In the genomic region with DNA sequence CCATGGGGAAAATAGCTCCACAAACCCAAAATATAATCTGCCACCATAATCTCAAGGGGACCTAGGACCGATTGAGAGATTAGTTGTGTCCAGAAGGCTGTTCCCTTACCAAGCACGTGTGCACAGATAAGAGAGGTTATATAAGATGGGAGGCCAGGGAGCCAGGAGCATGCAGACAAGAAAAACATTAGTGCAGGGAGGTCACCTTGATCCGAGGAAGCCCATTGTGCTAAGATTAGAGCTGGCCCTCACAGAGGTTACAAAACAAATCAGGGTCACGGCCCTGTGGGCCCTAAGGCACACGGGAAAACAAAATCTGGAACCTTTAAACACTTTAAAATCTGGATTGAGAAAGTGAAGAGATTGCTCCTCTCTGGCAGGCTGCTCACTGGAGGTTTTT, we compare ENCODE assay signal across 25 cellular contexts. TPM values are rescaled to one million over a fixed set of nuclear protein-coding genes. Genes with fewer than 3 reads are reported as not detected.
DNase-seq lines count a peak whose midpoint lies in the region; ATAC-seq and TF ChIP-seq lines count a peak whose summit lies in the region.
"Had no signal": no experiment of that assay in that cellular context is flagged by ENCODE, and none has a peak within 500 bp of the region (broad histone marks: within the 10 kb centered on the region; RNA-seq: fewer than 3 reads in every experiment).

No MANE protein-coding gene starts in this region.

- H3K79me2 ChIP-seq in OCI-LY1 (ENCODE audit: insufficient read depth, low read length) (no peaks in the 10 kb centered on the region), neural progenitor cell (ENCODE audit: low read depth) (no peaks in the 10 kb centered on the region)

- H3K36me3 Mint-ChIP-seq in CD4-positive, alpha-beta memory T cell: peaks cover 0 to 3% of the 10 kb centered on the region in 2 donors
- no peaks in the 10 kb centered on the region for H3K36me3 Mint-ChIP-seq in neural progenitor cell

- H3K4me1 ChIP-seq in CD4-positive, alpha-beta memory T cell (ENCODE audit: insufficient read depth, low read length): peaks cover 80% of the 10 kb centered on the region
- H3K4me1 ChIP-seq in OCI-LY1 (ENCODE audit: insufficient read depth, low read length, severe bottlenecking): peaks cover 100% of the 10 kb centered on the region
- peaks cover 11% of the 10 kb centered on the region for H3K4me1 ChIP-seq in neural progenitor cell

- no peak overlapping the region for H3K4me3 ChIP-seq in CD4-positive, alpha-beta memory T cell (ENCODE audit: low read length in 2 of 2)
- H3K4me3 ChIP-seq in OCI-LY1 (ENCODE audit: low read depth, low read length, poor library complexity, severe bottlenecking) (no peak overlapping the region), fibroblast of the aortic adventitia (ENCODE audit: low read depth, low read length) (no peak overlapping the region), neural progenitor cell (no peak overlapping the region)
- H3K4me3 ChIP-seq: BLaER1 treated with 17β-estradiol and CSF1 and Interleukin-3, amounts not matched to agents 10 nM and 100 nM; Peyer's patch; SJSA1; thyroid gland had no signal

- H3K36me3 ChIP-seq in CD4-positive, alpha-beta memory T cell (ENCODE audit: insufficient read depth, low read length): no peaks in the 10 kb centered on the region
- H3K36me3 ChIP-seq in OCI-LY1 (ENCODE audit: insufficient read depth, low read length) (no peaks in the 10 kb centered on the region), neural progenitor cell (no peaks in the 10 kb centered on the region)
- H3K36me3 ChIP-seq: BLaER1 treated with 17β-estradiol and CSF1 and Interleukin-3, amounts not matched to agents 10 nM and 100 nM; brain microvascular endothelial cell; Peyer's patch; SJSA1; thyroid gland had no signal

- TF ChIP-seq CTCF in OCI-LY1 (IDR thresholded peaks at IDR 0.05; ENCODE audit: low read length) (no peak), fibroblast of the aortic adventitia (IDR thresholded peaks at IDR 0.05; ENCODE audit: insufficient read depth, low read length) (no peak), neural progenitor cell (IDR thresholded peaks at IDR 0.05) (no peak)

- no peaks in the 10 kb centered on the region for H3K27me3 ChIP-seq in CD4-positive, alpha-beta memory T cell (ENCODE audit: insufficient read depth, low read length)
- H3K27me3 ChIP-seq in OCI-LY1 (ENCODE audit: insufficient read depth, low read length) (no peaks in the 10 kb centered on the region), neural progenitor cell (no peaks in the 10 kb centered on the region)
- H3K27me3 ChIP-seq: BLaER1 treated with 17β-estradiol and CSF1 and Interleukin-3, amounts not matched to agents 10 nM and 100 nM; brain microvascular endothelial cell; Peyer's patch; SJSA1; thyroid gland had no signal

- no peaks in the 10 kb centered on the region for H4K20me1 ChIP-seq in OCI-LY1 (ENCODE audit: insufficient read depth, low read length)
- no peaks in the 10 kb centered on the region for H4K20me1 ChIP-seq in neural progenitor cell (ENCODE audit: low read depth)
- H4K20me1 ChIP-seq: BLaER1 treated with 17β-estradiol and CSF1 and Interleukin-3, amounts not matched to agents 10 nM and 100 nM had no signal

- DNase-seq in CD4-positive, alpha-beta memory T cell: no peak
- DNase-seq in fibroblast of the aortic adventitia (ENCODE audit: low read depth) (peak; percentile 4), neural progenitor cell (ENCODE audit: low spot score) (peak; percentile 35), OCI-M1 (lab: John Stamatoyannopoulos, UW) (no peak), hypothalamus (lab: John Stamatoyannopoulos, UW) (no peak)
- no peak for DNase-seq in activated T-cell treated with anti-CD3 and anti-CD28 coated beads, Interleukin-2, amount 50 U/mL, for 48 hours
- DNase-seq: activated effector memory CD4-positive, alpha-beta T cell treated with anti-CD3 and anti-CD28 coated beads, Interleukin-2, amount 50 U/mL, for 16 hours; brain microvascular endothelial cell; effector memory CD4-positive, alpha-beta T cell; NCI-H1092; NCI-H187; NCI-H2171 treated with DMSO at 0.1 percent for 48 hours; NCI-H524; occipital lobe; Peyer's patch; stimulated activated CD4-positive, alpha-beta T cell treated with anti-CD3 and anti-CD28 coated beads, Interleukin-2, amount 100 ng/mL, for 48 hours; stimulated activated naive B cell treated with anti-CD40 and anti-IgM and Interleukin-4, amounts not matched to agents 10 μg/mL and 1 μg/mL and 100 μg/mL, for 72 hours; T-helper 2 cell had no signal

- H3K4me3 Mint-ChIP-seq in CD4-positive, alpha-beta memory T cell: peak overlapping the region in 1 of 8 donors; percentile 20
- H3K4me3 Mint-ChIP-seq in neural progenitor cell: no peak overlapping the region
- H3K4me3 Mint-ChIP-seq: stimulated activated naive B cell treated with anti-CD40 and anti-IgM and Interleukin-4, amounts not matched to agents 10 μg/mL and 1 μg/mL and 100 μg/mL, for 72 hours had no signal

- POLR2A ChIA-PET in CD4-positive, alpha-beta memory T cell (lab: Charles Lee; ENCODE audit: partially characterized antibody): interaction anchor here (0.6 to 7.7 kb wide), 6 partner anchors 21 to 98 kb away, joined by 3 to 130 read pairs (median 3); no protein-coding TSS in a partner anchor

- H2AFZ ChIP-seq in OCI-LY1 (ENCODE audit: low read length) (no peak overlapping the region), neural progenitor cell (replicated peaks) (no peak overlapping the region)

- H3K4me2 ChIP-seq in OCI-LY1 (ENCODE audit: low read length): no peak overlapping the region; the same call in 1 of the 2 replicates
- H3K4me2 ChIP-seq in neural progenitor cell: peak overlapping the region; percentile 34
- H3K4me2 ChIP-seq: BLaER1 treated with 17β-estradiol and CSF1 and Interleukin-3, amounts not matched to agents 10 nM and 100 nM had no signal

- no peaks in the 10 kb centered on the region for H3K9me3 ChIP-seq in CD4-positive, alpha-beta memory T cell (ENCODE audit: control insufficient read depth in 1 of 2, low read length in 2 of 2)
- no peaks in the 10 kb centered on the region for H3K9me3 ChIP-seq in OCI-LY1 (ENCODE audit: low read length)
- no peaks in the 10 kb centered on the region for H3K9me3 ChIP-seq in neural progenitor cell (ENCODE audit: low read depth)
- H3K9me3 ChIP-seq: Peyer's patch, SJSA1, thyroid gland had no signal

- H3F3A ChIP-seq in OCI-LY1 (ENCODE audit: insufficient read depth, low read length): no peaks in the 10 kb centered on the region
- no peaks in the 10 kb centered on the region for H3F3A ChIP-seq in neural progenitor cell (ENCODE audit: low read depth)

- H3K27me3 Mint-ChIP-seq in CD4-positive, alpha-beta memory T cell: no peaks in the 10 kb centered on the region
- peaks cover 17% of the 10 kb centered on the region for H3K27me3 Mint-ChIP-seq in neural progenitor cell (ENCODE audit: insufficient read depth, low read depth)

- peaks cover 0 to 3% (median 0%) of the 10 kb centered on the region in 8 donors for H3K9me3 Mint-ChIP-seq in CD4-positive, alpha-beta memory T cell
- H3K9me3 Mint-ChIP-seq in neural progenitor cell: peaks cover 7% of the 10 kb centered on the region

- H3K9me2 ChIP-seq in OCI-LY1 (ENCODE audit: low read depth, low read length): no peaks in the 10 kb centered on the region

- H3K4me1 Mint-ChIP-seq in CD4-positive, alpha-beta memory T cell: peaks cover 43 to 77% (median 65%) of the 10 kb centered on the region in 4 donors
- peaks cover 27% of the 10 kb centered on the region for H3K4me1 Mint-ChIP-seq in neural progenitor cell

- peak overlapping the region in 5 of 7 donors; percentile 50 to 98 (median 88) for H3K27ac Mint-ChIP-seq in CD4-positive, alpha-beta memory T cell
- peak overlapping the region; percentile 44 for H3K27ac Mint-ChIP-seq in neural progenitor cell

- CTCF ChIA-PET in CD4-positive, alpha-beta memory T cell (lab: Charles Lee; ENCODE audit: partially characterized antibody): interaction anchor here (1.0 to 8.8 kb wide), 5 partner anchors 30 to 158 kb away, joined by 3 to 69 read pairs (median 3); partner anchors contain the start of gene RGCC

- intact Hi-C loops in CD4-positive, alpha-beta memory T cell (cut with micrococcal nuclease): no loop called here

- H3K9ac ChIP-seq in OCI-LY1 (ENCODE audit: low read length) (peak overlapping the region; percentile 23; the same call in 1 of the 2 replicates), neural progenitor cell (no peak overlapping the region)
- H3K9ac ChIP-seq: BLaER1 treated with 17β-estradiol and CSF1 and Interleukin-3, amounts not matched to agents 10 nM and 100 nM had no signal

- no peak for ATAC-seq in HG03025 (IDR thresholded peaks at IDR 0.05; ENCODE audit: low FRiP score, unreplicated experiment)
- ATAC-seq: HCT116; stimulated activated naive B cell treated with anti-CD40 and anti-IgM and Interleukin-4, amounts not matched to agents 10 μg/mL and 1 μg/mL and 100 μg/mL, for 72 hours had no signal

- H3K27ac ChIP-seq in CD4-positive, alpha-beta memory T cell (ENCODE audit: low read depth, low read length): no peak overlapping the region
- peak overlapping the region; percentile 97 for H3K27ac ChIP-seq in OCI-LY1 (ENCODE audit: low read depth, low read length, poor library complexity, severe bottlenecking)
- no peak overlapping the region for H3K27ac ChIP-seq in neural progenitor cell
- H3K27ac ChIP-seq: BLaER1 treated with 17β-estradiol and CSF1 and Interleukin-3, amounts not matched to agents 10 nM and 100 nM; brain microvascular endothelial cell; Peyer's patch; SJSA1; VCaP had no signal

RNA-seq across cellular contexts. Expression of gene RGCC, which starts 37.7 kb away (rescaled TPM):
- 100 to 1,000 TPM; 146 to 154 TPM for total RNA-seq in CD4-positive, alpha-beta memory T cell
- polyA plus RNA-seq in CD4-positive, alpha-beta memory T cell: 100 to 1,000 TPM; 137 to 156 TPM
- total RNA-seq in fibroblast of the aortic adventitia (ENCODE audit: low replicate concordance) (1.1 and 1.6 TPM in 2 replicates), neural progenitor cell (ENCODE audit: low replicate concordance) (not detected in 2 replicates)

Comparison
In these comparisons a context has a peak if more than half of its experiments do, and no peak if none do; other contexts are left out.
1. DNase-seq: peak in fibroblast of the aortic adventitia (single experiment) and neural progenitor cell (single experiment); none in CD4-positive, alpha-beta memory T cell (0 of 5), OCI-M1 (single experiment), activated T-cell treated with anti-CD3 and anti-CD28 coated beads, Interleukin-2, amount 50 U/mL, for 48 hours (0 of 2) and hypothalamus (0 of 51).
2. RNA of gene RGCC, which starts 37.7 kb away (total RNA-seq): 146 to 154 TPM in CD4-positive, alpha-beta memory T cell; 1.1 to 1.6 TPM in fibroblast of the aortic adventitia and not detected in neural progenitor cell; every median in the first group is over 10 times any median in the second.